In genomic region chr9:35070823-35071813, GRCh38 we compare ENCODE assay signal across 7 cellular contexts. TPM values are rescaled to one million over a fixed set of nuclear protein-coding genes. Genes with fewer than 3 reads are reported as not detected.
DNase-seq lines count a peak whose midpoint lies in the region; ATAC-seq and TF ChIP-seq lines count a peak whose summit lies in the region.

No MANE protein-coding gene starts in this region.

- peak overlapping the region; percentile 71 for H3K18ac ChIP-seq in trophoblast cell (ENCODE audit: low read length)

- no peak for ATAC-seq in RWPE2 (ENCODE audit: low read depth)

- peak overlapping the region; percentile 96 for H2BK5ac ChIP-seq in trophoblast cell (ENCODE audit: low read depth, low read length, poor library complexity)

- H3K36me3 ChIP-seq in GM23248 (ENCODE audit: low read depth) (peaks cover 13% of the 10 kb centered on the region; the same call in 1 of the 2 replicates), RWPE2 (ENCODE audit: low read depth) (peaks cover 65% of the 10 kb centered on the region), fibroblast of lung (ENCODE audit: control insufficient read depth, insufficient read depth, low read length) (peaks cover 12% of the 10 kb centered on the region), trophoblast cell (ENCODE audit: control insufficient read depth in 1 of 2, insufficient read depth in 2 of 2, low read length in 2 of 2) (peaks cover 31 to 54% of the 10 kb centered on the region in 2 experiments)

- H3K4me3 ChIP-seq in GM23248 (peak overlapping the region; percentile 86), RWPE2 (ENCODE audit: severe bottlenecking) (peak overlapping the region; percentile 89), fibroblast of lung (replicated peaks in 1 of 4; ENCODE audit: control extremely low read depth in 1 of 4, insufficient read depth in 1 of 4, low read depth in 3 of 4, low read length in 4 of 4) (peak overlapping the region; percentile 80 to 95 (median 81)), trophoblast cell (ENCODE audit: low read depth, low read length) (peak overlapping the region; percentile 99)

- TF ChIP-seq CTCF in RWPE2 (IDR thresholded peaks at IDR 0.05; ENCODE audit: poor library complexity, severe bottlenecking) (no peak), fibroblast of lung (conservative IDR thresholded peaks at IDR 0.05 in 1 of 2, IDR thresholded peaks at IDR 0.05 in 1 of 2; ENCODE audit: low read depth in 1 of 2, low read length in 2 of 2) (no peak)

- no peak overlapping the region for H3K23ac ChIP-seq in trophoblast cell (ENCODE audit: low read length)

- 0 to 1% methylated on average over 15 to 20 of the region's 20 CpGs for WGBS in GM23248 (ENCODE audit: low coverage in 1 of 2, low lambda C conversion rate in 2 of 2, missing lambda C conversion rate in 2 of 2), 2 experiments
- WGBS in trophoblast cell (ENCODE audit: extremely low coverage, insufficient coverage, insufficient read length): no CpG with 5 or more reads among the region's 20 CpGs

- peaks cover 12% of the 10 kb centered on the region for H3K79me1 ChIP-seq in trophoblast cell (ENCODE audit: low read length)

- H3F3A ChIP-seq in GM23248 (ENCODE audit: insufficient read depth): peaks cover 20% of the 10 kb centered on the region

- H3K4me2 ChIP-seq in GM23248 (ENCODE audit: unreplicated experiment) (peak overlapping the region; percentile 95), fibroblast of lung (ENCODE audit: extremely low read depth, insufficient read depth, low read length) (peak overlapping the region; percentile 100), trophoblast cell (ENCODE audit: low read length) (peak overlapping the region; percentile 89)

- H3K9me2 ChIP-seq in GM23248 (ENCODE audit: insufficient read depth): no peaks in the 10 kb centered on the region

- peak overlapping the region; percentile 98 for H3K14ac ChIP-seq in trophoblast cell (ENCODE audit: low read length)

- peak overlapping the region; percentile 92 for H4K91ac ChIP-seq in trophoblast cell (ENCODE audit: low read depth, low read length)

- in situ Hi-C loops in GM23248 (cut with MboI): no loop called here

- peak overlapping the region; percentile 2 for H4K12ac ChIP-seq in trophoblast cell (ENCODE audit: low read depth, low read length)

- DNase-seq in GM23248 (peak; percentile 75), RWPE2 (ENCODE audit: low spot score) (no peak), fibroblast of lung (ENCODE audit: low read depth in 2 of 2) (peak in 1 of 2 donors; percentile 52), trophoblast cell (peak in 1 of 2 donors; percentile 39), CD1c-positive myeloid dendritic cell (ENCODE audit: extremely low spot score) (no peak), hypothalamus (lab: John Stamatoyannopoulos, UW) (no peak), midbrain (lab: John Stamatoyannopoulos, UW) (no peak)

- H4K20me1 ChIP-seq in GM23248 (ENCODE audit: insufficient read depth): peaks cover 31% of the 10 kb centered on the region
- peaks cover 18% of the 10 kb centered on the region for H4K20me1 ChIP-seq in fibroblast of lung (ENCODE audit: control insufficient read depth, extremely low read depth, insufficient read depth, low read length)

- peak overlapping the region; percentile 96 for H2BK120ac ChIP-seq in trophoblast cell (ENCODE audit: insufficient read depth, low read length, poor library complexity)

- peaks cover 57% of the 10 kb centered on the region for H3K79me2 ChIP-seq in GM23248 (ENCODE audit: insufficient read depth)
- peaks cover 54% of the 10 kb centered on the region for H3K79me2 ChIP-seq in fibroblast of lung (ENCODE audit: control insufficient read depth, insufficient read depth, low read length)
- peaks cover 32% of the 10 kb centered on the region for H3K79me2 ChIP-seq in trophoblast cell (ENCODE audit: control insufficient read depth, insufficient read depth, low read length, poor library complexity)

- no peaks in the 10 kb centered on the region for H3K9me3 ChIP-seq in GM23248 (ENCODE audit: low read depth)
- no peaks in the 10 kb centered on the region for H3K9me3 ChIP-seq in RWPE2 (ENCODE audit: severe bottlenecking)
- H3K9me3 ChIP-seq in fibroblast of lung (ENCODE audit: control insufficient read depth, insufficient read depth, low read depth, low read length): no peaks in the 10 kb centered on the region
- H3K9me3 ChIP-seq in trophoblast cell (ENCODE audit: insufficient read depth, low read depth, low read length): no peaks in the 10 kb centered on the region

- peak overlapping the region; percentile 98 for H3K4ac ChIP-seq in trophoblast cell (ENCODE audit: low read depth, low read length)

- H3K4me1 ChIP-seq in GM23248 (ENCODE audit: insufficient read depth): peaks cover 35% of the 10 kb centered on the region
- H3K4me1 ChIP-seq in RWPE2 (ENCODE audit: insufficient read depth, poor library complexity, severe bottlenecking): peaks cover 17% of the 10 kb centered on the region
- H3K4me1 ChIP-seq in fibroblast of lung (ENCODE audit: control insufficient read depth, extremely low read depth, insufficient read depth, low read length): no peaks in the 10 kb centered on the region
- peaks cover 11 to 14% of the 10 kb centered on the region in 2 experiments for H3K4me1 ChIP-seq in trophoblast cell (ENCODE audit: control insufficient read depth in 1 of 2, insufficient read depth in 2 of 2, low read length in 2 of 2)

- H2BK12ac ChIP-seq in trophoblast cell (ENCODE audit: low read length): no peak overlapping the region

- peak overlapping the region; percentile 59 for H2AK5ac ChIP-seq in trophoblast cell (ENCODE audit: low read length)

- H3K9ac ChIP-seq in GM23248 (peak overlapping the region; percentile 100), fibroblast of lung (ENCODE audit: insufficient read depth, low read length) (peak overlapping the region; percentile 100), trophoblast cell (ENCODE audit: low read length) (peak overlapping the region; percentile 98)

- H2AFZ ChIP-seq in GM23248 (no peak overlapping the region), fibroblast of lung (ENCODE audit: low read length) (no peak overlapping the region), trophoblast cell (ENCODE audit: insufficient read depth, low read length, poor library complexity) (no peak overlapping the region)

- H3K27me3 ChIP-seq in GM23248 (replicated peaks; ENCODE audit: insufficient read depth) (no peaks in the 10 kb centered on the region), RWPE2 (ENCODE audit: insufficient read depth, poor library complexity, severe bottlenecking) (no peaks in the 10 kb centered on the region), fibroblast of lung (ENCODE audit: control insufficient read depth, insufficient read depth, low read length) (no peaks in the 10 kb centered on the region), trophoblast cell (ENCODE audit: insufficient read depth, low read length) (no peaks in the 10 kb centered on the region)

- peak overlapping the region; percentile 100 for H3K27ac ChIP-seq in GM23248
- H3K27ac ChIP-seq in RWPE2 (ENCODE audit: poor library complexity, severe bottlenecking): peak overlapping the region; percentile 93
- H3K27ac ChIP-seq in fibroblast of lung (ENCODE audit: insufficient read depth, low read length): peak overlapping the region; percentile 99
- H3K27ac ChIP-seq in trophoblast cell (ENCODE audit: low read depth, low read length): peak overlapping the region; percentile 100

- peak overlapping the region; percentile 92 for H4K8ac ChIP-seq in trophoblast cell (ENCODE audit: low read depth, low read length)

RNA-seq across cellular contexts. Expression of gene VCP, which starts 1.3 kb away (rescaled TPM):
- 295 and 329 TPM in 2 replicates for total RNA-seq in GM23248 (2014; rRNA removed; shearing (Covaris generic))
- polyA plus RNA-seq in GM23248 (2016; fragmentation: Nextera tagmentation; extraction: Ambion mirVana) (252 and 255 TPM in 2 replicates), fibroblast of lung (298 and 306 TPM in 2 replicates)
- 220 and 340 TPM in 2 replicates for total RNA-seq in fibroblast of lung
- polyA plus RNA-seq in fibroblast of lung (2012): 323 and 361 TPM in 2 replicates
- polyA minus RNA-seq in fibroblast of lung (ENCODE audit: low replicate concordance): 669 and 750 TPM in 2 replicates
- 250 and 256 TPM in 2 replicates for polyA plus RNA-seq in trophoblast cell (2013)

RNA-seq across cellular contexts. Expression of gene FANCG, which starts 8.6 kb away (rescaled TPM):
- total RNA-seq in GM23248 (2014; rRNA removed; shearing (Covaris generic)): 11.5 and 20.0 TPM in 2 replicates
- polyA plus RNA-seq in GM23248 (2016; fragmentation: Nextera tagmentation; extraction: Ambion mirVana): 15.3 and 15.8 TPM in 2 replicates
- total RNA-seq in fibroblast of lung: 9.2 and 12.2 TPM in 2 replicates
- polyA plus RNA-seq in fibroblast of lung: 6.6 and 19.4 TPM in 2 replicates
- 9.7 and 29.3 TPM in 2 replicates for polyA plus RNA-seq in fibroblast of lung (2012)
- polyA minus RNA-seq in fibroblast of lung (ENCODE audit: low replicate concordance): 14.7 and 26.7 TPM in 2 replicates
- polyA plus RNA-seq in trophoblast cell (2013): 31.6 and 33.8 TPM in 2 replicates

RNA-seq across cellular contexts. Expression of gene PIGO, which starts 25.3 kb away (rescaled TPM):
- total RNA-seq in GM23248 (2014; rRNA removed; shearing (Covaris generic)): 16.4 and 17.4 TPM in 2 replicates
- polyA plus RNA-seq in GM23248 (2016; fragmentation: Nextera tagmentation; extraction: Ambion mirVana): 18.6 and 19.5 TPM in 2 replicates
- 7.4 and 14.0 TPM in 2 replicates for total RNA-seq in fibroblast of lung
- polyA plus RNA-seq in fibroblast of lung: 14.8 and 18.6 TPM in 2 replicates
- polyA plus RNA-seq in fibroblast of lung (2012): 13.7 and 15.7 TPM in 2 replicates
- 29.3 and 54.6 TPM in 2 replicates for polyA minus RNA-seq in fibroblast of lung (ENCODE audit: low replicate concordance)
- polyA plus RNA-seq in trophoblast cell (2013): 14.0 and 14.6 TPM in 2 replicates

RNA-seq across cellular contexts. Expression of gene STOML2, which starts 31.8 kb away (rescaled TPM):
- total RNA-seq in GM23248 (2014; rRNA removed; shearing (Covaris generic)): 101 and 124 TPM in 2 replicates
- 120 and 129 TPM in 2 replicates for polyA plus RNA-seq in GM23248 (2016; fragmentation: Nextera tagmentation; extraction: Ambion mirVana)
- total RNA-seq in fibroblast of lung: 170 and 178 TPM in 2 replicates
- polyA plus RNA-seq in fibroblast of lung: 94.0 and 144 TPM in 2 replicates
- polyA plus RNA-seq in fibroblast of lung (2012): 100 and 153 TPM in 2 replicates
- polyA minus RNA-seq in fibroblast of lung (ENCODE audit: low replicate concordance): 141 and 161 TPM in 2 replicates
- polyA plus RNA-seq in trophoblast cell (2013): 81.6 and 83.4 TPM in 2 replicates

RNA-seq across cellular contexts. Expression of gene ATOSB, which starts 44.5 kb away (rescaled TPM):
- 44.3 and 50.4 TPM in 2 replicates for total RNA-seq in GM23248 (2014; rRNA removed; shearing (Covaris generic))
- polyA plus RNA-seq in GM23248 (2016; fragmentation: Nextera tagmentation; extraction: Ambion mirVana) (29.4 and 30.5 TPM in 2 replicates), fibroblast of lung (24.5 and 25.4 TPM in 2 replicates)
- total RNA-seq in fibroblast of lung: 8.7 and 18.2 TPM in 2 replicates
- polyA plus RNA-seq in fibroblast of lung (2012): 17.8 and 23.4 TPM in 2 replicates
- polyA minus RNA-seq in fibroblast of lung (ENCODE audit: low replicate concordance): 40.4 and 43.1 TPM in 2 replicates
- polyA plus RNA-seq in trophoblast cell (2013): 19.5 and 20.6 TPM in 2 replicates
